ENCODE assay signal across 22 cellular contexts in genomic region chr1:62706985-62707745, GRCh38. TPM values are rescaled to one million over a fixed set of nuclear protein-coding genes. Genes with fewer than 3 reads are reported as not detected.
DNase-seq lines count a peak whose midpoint lies in the region; ATAC-seq and TF ChIP-seq lines count a peak whose summit lies in the region.
"Had no signal": no experiment of that assay in that cellular context is flagged by ENCODE, and none has a peak within 500 bp of the region (broad histone marks: within the 10 kb centered on the region; RNA-seq: fewer than 3 reads in every experiment).

No MANE protein-coding gene starts in this region.

- peaks cover 12% of the 10 kb centered on the region for H3K4me1 Mint-ChIP-seq in nephron
- no peaks in the 10 kb centered on the region for H3K4me1 Mint-ChIP-seq in activated T-cell treated with anti-CD3 and anti-CD28 coated beads, Interleukin-2, amount 50 U/mL, for 24 hours (ENCODE audit: low read depth)
- H3K4me1 Mint-ChIP-seq: CD14-positive monocyte had no signal

- intact Hi-C loops in body of pancreas (cut with DNase I): no loop called here
- intact Hi-C loops in transverse colon (cut with DNase I; ENCODE audit: low total_unique reads): no loop called here

- H3K4me1 ChIP-seq in body of pancreas (peaks cover 19% of the 10 kb centered on the region), transverse colon (peaks cover 0 to 24% (median 6%) of the 10 kb centered on the region in 4 donors)
- H3K4me1 ChIP-seq: SJSA1 had no signal

- H3K27ac Mint-ChIP-seq in nephron: peak overlapping the region; percentile 5 to 43 (median 6)
- no peak overlapping the region for H3K27ac Mint-ChIP-seq in activated T-cell treated with anti-CD3 and anti-CD28 coated beads, Interleukin-2, amount 50 U/mL, for 24 hours
- H3K27ac Mint-ChIP-seq: CD14-positive monocyte had no signal

- peak; percentile 27 for ATAC-seq in body of pancreas
- ATAC-seq: Right ventricle myocardium inferior had no signal

- peaks cover 8% of the 10 kb centered on the region for H3K9me3 Mint-ChIP-seq in nephron
- H3K9me3 Mint-ChIP-seq in activated T-cell treated with anti-CD3 and anti-CD28 coated beads, Interleukin-2, amount 50 U/mL, for 24 hours: no peaks in the 10 kb centered on the region

- no peak for TF ChIP-seq EP300 in transverse colon (IDR thresholded peaks at IDR 0.05; ENCODE audit: low read depth)

- in situ Hi-C loops in transverse colon (cut with MboI; ENCODE audit: low pct_ligation_motif_present in 1 of 4, low pct_unique_long_range_greater_than_20kb in 1 of 4, low sequenced_read_pairs in 3 of 4): no loop called here

- no peaks in the 10 kb centered on the region for H3K9me3 ChIP-seq in body of pancreas
- no peaks in the 10 kb centered on the region for H3K9me3 ChIP-seq in transverse colon
- H3K9me3 ChIP-seq: MG63, SJSA1 had no signal

- H3K27me3 Mint-ChIP-seq in nephron (ENCODE audit: low read depth): peaks cover 4% of the 10 kb centered on the region
- no peaks in the 10 kb centered on the region for H3K27me3 Mint-ChIP-seq in activated T-cell treated with anti-CD3 and anti-CD28 coated beads, Interleukin-2, amount 50 U/mL, for 24 hours

- H3K4me3 ChIP-seq in body of pancreas: no peak overlapping the region
- H3K4me3 ChIP-seq in transverse colon: no peak overlapping the region
- H3K4me3 ChIP-seq: MG63, SJSA1 had no signal

- H3K27me3 ChIP-seq in body of pancreas (no peaks in the 10 kb centered on the region), transverse colon (no peaks in the 10 kb centered on the region)
- H3K27me3 ChIP-seq: MG63, SJSA1 had no signal

- H3K27ac ChIP-seq in body of pancreas (peak overlapping the region in 2 of 4 donors; percentile 19 to 29), transverse colon (peak overlapping the region; percentile 58 to 79 (median 61))
- H3K27ac ChIP-seq: SJSA1 had no signal

- peaks cover 3% of the 10 kb centered on the region for H3K36me3 Mint-ChIP-seq in nephron (ENCODE audit: low read depth)
- H3K36me3 Mint-ChIP-seq in activated T-cell treated with anti-CD3 and anti-CD28 coated beads, Interleukin-2, amount 50 U/mL, for 24 hours (ENCODE audit: low read depth): no peaks in the 10 kb centered on the region
- H3K36me3 Mint-ChIP-seq: CD14-positive monocyte had no signal

- no peak for TF ChIP-seq CTCF in body of pancreas (IDR thresholded peaks at IDR 0.05)
- TF ChIP-seq CTCF in nephron (IDR thresholded peaks at IDR 0.05; ENCODE audit: unreplicated experiment in 3 of 3): no peak
- no peak for TF ChIP-seq CTCF in transverse colon (IDR thresholded peaks at IDR 0.05)

- no peak overlapping the region for H3K4me3 Mint-ChIP-seq in nephron
- H3K4me3 Mint-ChIP-seq in activated T-cell treated with anti-CD3 and anti-CD28 coated beads, Interleukin-2, amount 50 U/mL, for 24 hours: no peak overlapping the region
- H3K4me3 Mint-ChIP-seq: CD14-positive monocyte had no signal

- H3K36me3 ChIP-seq in body of pancreas (replicated peaks in 1 of 2; ENCODE audit: insufficient read depth in 1 of 2, low read depth in 2 of 2) (no peaks in the 10 kb centered on the region), transverse colon (no peaks in the 10 kb centered on the region)
- H3K36me3 ChIP-seq: MG63, SJSA1 had no signal

- TF ChIP-seq POLR2A in body of pancreas (IDR thresholded peaks at IDR 0.05) (no peak), transverse colon (IDR thresholded peaks at IDR 0.05) (no peak)

- DNase-seq in NCI-H2029 (lab: John Stamatoyannopoulos, UW) (peak; percentile 23), NCI-H2029 treated with DMSO at 0.1 percent for 48 hours (lab: John Stamatoyannopoulos, UW) (no peak), body of pancreas (no peak), transverse colon (no peak), AG08396 (ENCODE audit: low spot score) (no peak), LoVo (ENCODE audit: low spot score) (no peak)
- no peak for DNase-seq in activated T-cell treated with anti-CD3 and anti-CD28 coated beads, Interleukin-2, amount 50 U/mL, for 24 hours
- DNase-seq: COR-L47, GDM1, Karpas-422, MG63, NCI-H1048, NCI-H1436 treated with DMSO at 0.1 percent for 48 hours, NCI-H2081, NCI-H2171 treated with DMSO at 0.1 percent for 48 hours, NCI-H524 treated with DMSO at 0.1 percent for 48 hours, NCI-H82, OCI-M1 had no signal

- 23 to 27% methylated on average over 6 to 7 of the region's 7 CpGs for WGBS in body of pancreas, 2 donors
- 38 to 44% methylated on average over 4 to 6 of the region's 7 CpGs for WGBS in transverse colon (ENCODE audit: low coverage in 1 of 2), 2 donors

RNA-seq across cellular contexts. Expression of gene DOCK7, which starts 19.0 kb away (rescaled TPM):
- total RNA-seq in body of pancreas: 10 to 100 TPM; 31.6 to 32.0 TPM
- total RNA-seq in transverse colon: 100 to 1,000 TPM in 1 of 4 donors, 10 to 100 TPM in 3; 33.7 to 138 (median 58.1) TPM
